ENCODE assay signal across 1 cellular context in genomic region chr3:115783938-115784738, GRCh38.
TF ChIP-seq lines count a peak whose summit lies in the region.

No MANE protein-coding gene starts in this region.

TF ChIP-seq in HepG2, 621 proteins besides CTCF, POLR2A, EP300 and RAD21 (continued from another document and continues in another):
- TF ChIP-seq ZNF101 (CRISPR knock-in tag; IDR thresholded peaks at IDR 0.05; ENCODE audit: borderline replicate concordance, low read depth) (no peak), NFRKB (IDR thresholded peaks at IDR 0.05) (no peak), ZNF747 (CRISPR knock-in tag; IDR thresholded peaks at IDR 0.05; ENCODE audit: borderline replicate concordance) (no peak), HOXA9 (CRISPR knock-in tag; IDR thresholded peaks at IDR 0.05; ENCODE audit: borderline replicate concordance) (no peak), SRSF4 (IDR thresholded peaks at IDR 0.05; ENCODE audit: low read depth, low read length, poor library complexity, severe bottlenecking) (no peak), ZNF496 (CRISPR knock-in tag; IDR thresholded peaks at IDR 0.05; ENCODE audit: insufficient replicate concordance) (no peak), ZNF879 (CRISPR knock-in tag; IDR thresholded peaks at IDR 0.05) (0 out of 2 replicates have a peak, but pooled peaks have one; percentile 51), BRF2 (CRISPR knock-in tag; IDR thresholded peaks at IDR 0.05) (peak; percentile 89; the same call in 1 of the 2 replicates), ZNF672 (CRISPR knock-in tag; IDR thresholded peaks at IDR 0.05) (no peak), FOXA3 (CRISPR knock-in tag; IDR thresholded peaks at IDR 0.05) (peak; percentile 54), TCF7L2 (IDR thresholded peaks at IDR 0.05; ENCODE audit: low read depth, low read length) (no peak), ZNF772 (CRISPR knock-in tag; IDR thresholded peaks at IDR 0.05) (no peak), KLF11 (CRISPR knock-in tag; IDR thresholded peaks at IDR 0.05) (no peak; the same call in 1 of the 2 replicates), NFYC (CRISPR knock-in tag; IDR thresholded peaks at IDR 0.05) (no peak), RERE (CRISPR knock-in tag; IDR thresholded peaks at IDR 0.05; ENCODE audit: low read depth) (no peak), NR2C2 (CRISPR knock-in tag; IDR thresholded peaks at IDR 0.05; ENCODE audit: borderline replicate concordance) (0 out of 2 replicates have a peak, but pooled peaks have one; percentile 14), TEF (CRISPR knock-in tag; IDR thresholded peaks at IDR 0.05) (no peak), BRD4 (CRISPR knock-in tag; IDR thresholded peaks at IDR 0.05) (no peak), ZNF138 (CRISPR knock-in tag; IDR thresholded peaks at IDR 0.05; ENCODE audit: low read depth) (no peak), ZNF326 (CRISPR knock-in tag; IDR thresholded peaks at IDR 0.05; ENCODE audit: borderline replicate concordance) (no peak), DPF2 (CRISPR knock-in tag; IDR thresholded peaks at IDR 0.05; ENCODE audit: borderline replicate concordance, low read depth) (no peak), MTERF4 (CRISPR knock-in tag; IDR thresholded peaks at IDR 0.05) (0 out of 2 replicates have a peak, but pooled peaks have one; percentile 45), ZNF547 (CRISPR knock-in tag; IDR thresholded peaks at IDR 0.05) (peak; percentile 78; the same call in 1 of the 2 replicates), STAT6 (CRISPR knock-in tag; IDR thresholded peaks at IDR 0.05; ENCODE audit: borderline replicate concordance) (peak; percentile 35; the same call in 1 of the 2 replicates), ZNF878 (CRISPR knock-in tag; IDR thresholded peaks at IDR 0.05) (peak; percentile 34; the same call in 1 of the 2 replicates), ZNF83 (CRISPR knock-in tag; IDR thresholded peaks at IDR 0.05; ENCODE audit: borderline replicate concordance) (no peak), AKAP8 (CRISPR knock-in tag; IDR thresholded peaks at IDR 0.05) (peak; percentile 95), JUND (CRISPR knock-in tag; IDR thresholded peaks at IDR 0.05) (no peak), HES4 (CRISPR knock-in tag; IDR thresholded peaks at IDR 0.05; ENCODE audit: borderline replicate concordance) (peak; percentile 64; the same call in 1 of the 2 replicates), SAFB2 (CRISPR knock-in tag; IDR thresholded peaks at IDR 0.05; ENCODE audit: borderline replicate concordance, low read depth) (no peak; the same call in 1 of the 2 replicates), ZFP36L1 (CRISPR knock-in tag; IDR thresholded peaks at IDR 0.05) (peak; percentile 88), GLMP (CRISPR knock-in tag; IDR thresholded peaks at IDR 0.05; ENCODE audit: borderline replicate concordance) (no peak), ZFAT (CRISPR knock-in tag; conservative IDR thresholded peaks at IDR 0.05) (no peak)
- TF ChIP-seq, protein P1, sequence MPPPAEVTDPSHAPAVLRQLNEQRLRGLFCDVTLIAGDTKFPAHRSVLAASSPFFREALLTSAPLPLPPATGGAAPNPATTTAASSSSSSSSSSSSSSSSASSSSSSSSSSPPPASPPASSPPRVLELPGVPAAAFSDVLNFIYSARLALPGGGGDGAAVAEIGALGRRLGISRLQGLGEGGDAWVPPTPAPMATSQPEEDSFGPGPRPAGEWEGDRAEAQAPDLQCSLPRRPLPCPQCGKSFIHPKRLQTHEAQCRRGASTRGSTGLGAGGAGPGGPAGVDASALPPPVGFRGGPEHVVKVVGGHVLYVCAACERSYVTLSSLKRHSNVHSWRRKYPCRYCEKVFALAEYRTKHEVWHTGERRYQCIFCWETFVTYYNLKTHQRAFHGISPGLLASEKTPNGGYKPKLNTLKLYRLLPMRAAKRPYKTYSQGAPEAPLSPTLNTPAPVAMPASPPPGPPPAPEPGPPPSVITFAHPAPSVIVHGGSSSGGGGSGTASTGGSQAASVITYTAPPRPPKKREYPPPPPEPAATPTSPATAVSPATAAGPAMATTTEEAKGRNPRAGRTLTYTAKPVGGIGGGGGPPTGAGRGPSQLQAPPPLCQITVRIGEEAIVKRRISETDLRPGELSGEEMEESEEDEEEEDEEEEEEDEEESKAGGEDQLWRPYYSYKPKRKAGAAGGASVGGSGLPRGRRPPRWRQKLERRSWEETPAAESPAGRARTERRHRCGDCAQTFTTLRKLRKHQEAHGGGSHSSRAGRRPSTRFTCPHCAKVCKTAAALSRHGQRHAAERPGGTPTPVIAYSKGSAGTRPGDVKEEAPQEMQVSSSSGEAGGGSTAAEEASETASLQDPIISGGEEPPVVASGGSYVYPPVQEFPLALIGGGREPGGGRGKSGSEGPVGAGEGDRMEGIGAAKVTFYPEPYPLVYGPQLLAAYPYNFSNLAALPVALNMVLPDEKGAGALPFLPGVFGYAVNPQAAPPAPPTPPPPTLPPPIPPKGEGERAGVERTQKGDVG (CRISPR knock-in tag; IDR thresholded peaks at IDR 0.05; ENCODE audit: borderline replicate concordance) = peak; percentile 25; the same call in 1 of the 2 replicates
- TF ChIP-seq, protein P2, sequence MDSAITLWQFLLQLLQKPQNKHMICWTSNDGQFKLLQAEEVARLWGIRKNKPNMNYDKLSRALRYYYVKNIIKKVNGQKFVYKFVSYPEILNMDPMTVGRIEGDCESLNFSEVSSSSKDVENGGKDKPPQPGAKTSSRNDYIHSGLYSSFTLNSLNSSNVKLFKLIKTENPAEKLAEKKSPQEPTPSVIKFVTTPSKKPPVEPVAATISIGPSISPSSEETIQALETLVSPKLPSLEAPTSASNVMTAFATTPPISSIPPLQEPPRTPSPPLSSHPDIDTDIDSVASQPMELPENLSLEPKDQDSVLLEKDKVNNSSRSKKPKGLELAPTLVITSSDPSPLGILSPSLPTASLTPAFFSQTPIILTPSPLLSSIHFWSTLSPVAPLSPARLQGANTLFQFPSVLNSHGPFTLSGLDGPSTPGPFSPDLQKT (CRISPR knock-in tag; IDR thresholded peaks at IDR 0.05; ENCODE audit: borderline replicate concordance) = no peak
- TF ChIP-seq, protein P3, sequence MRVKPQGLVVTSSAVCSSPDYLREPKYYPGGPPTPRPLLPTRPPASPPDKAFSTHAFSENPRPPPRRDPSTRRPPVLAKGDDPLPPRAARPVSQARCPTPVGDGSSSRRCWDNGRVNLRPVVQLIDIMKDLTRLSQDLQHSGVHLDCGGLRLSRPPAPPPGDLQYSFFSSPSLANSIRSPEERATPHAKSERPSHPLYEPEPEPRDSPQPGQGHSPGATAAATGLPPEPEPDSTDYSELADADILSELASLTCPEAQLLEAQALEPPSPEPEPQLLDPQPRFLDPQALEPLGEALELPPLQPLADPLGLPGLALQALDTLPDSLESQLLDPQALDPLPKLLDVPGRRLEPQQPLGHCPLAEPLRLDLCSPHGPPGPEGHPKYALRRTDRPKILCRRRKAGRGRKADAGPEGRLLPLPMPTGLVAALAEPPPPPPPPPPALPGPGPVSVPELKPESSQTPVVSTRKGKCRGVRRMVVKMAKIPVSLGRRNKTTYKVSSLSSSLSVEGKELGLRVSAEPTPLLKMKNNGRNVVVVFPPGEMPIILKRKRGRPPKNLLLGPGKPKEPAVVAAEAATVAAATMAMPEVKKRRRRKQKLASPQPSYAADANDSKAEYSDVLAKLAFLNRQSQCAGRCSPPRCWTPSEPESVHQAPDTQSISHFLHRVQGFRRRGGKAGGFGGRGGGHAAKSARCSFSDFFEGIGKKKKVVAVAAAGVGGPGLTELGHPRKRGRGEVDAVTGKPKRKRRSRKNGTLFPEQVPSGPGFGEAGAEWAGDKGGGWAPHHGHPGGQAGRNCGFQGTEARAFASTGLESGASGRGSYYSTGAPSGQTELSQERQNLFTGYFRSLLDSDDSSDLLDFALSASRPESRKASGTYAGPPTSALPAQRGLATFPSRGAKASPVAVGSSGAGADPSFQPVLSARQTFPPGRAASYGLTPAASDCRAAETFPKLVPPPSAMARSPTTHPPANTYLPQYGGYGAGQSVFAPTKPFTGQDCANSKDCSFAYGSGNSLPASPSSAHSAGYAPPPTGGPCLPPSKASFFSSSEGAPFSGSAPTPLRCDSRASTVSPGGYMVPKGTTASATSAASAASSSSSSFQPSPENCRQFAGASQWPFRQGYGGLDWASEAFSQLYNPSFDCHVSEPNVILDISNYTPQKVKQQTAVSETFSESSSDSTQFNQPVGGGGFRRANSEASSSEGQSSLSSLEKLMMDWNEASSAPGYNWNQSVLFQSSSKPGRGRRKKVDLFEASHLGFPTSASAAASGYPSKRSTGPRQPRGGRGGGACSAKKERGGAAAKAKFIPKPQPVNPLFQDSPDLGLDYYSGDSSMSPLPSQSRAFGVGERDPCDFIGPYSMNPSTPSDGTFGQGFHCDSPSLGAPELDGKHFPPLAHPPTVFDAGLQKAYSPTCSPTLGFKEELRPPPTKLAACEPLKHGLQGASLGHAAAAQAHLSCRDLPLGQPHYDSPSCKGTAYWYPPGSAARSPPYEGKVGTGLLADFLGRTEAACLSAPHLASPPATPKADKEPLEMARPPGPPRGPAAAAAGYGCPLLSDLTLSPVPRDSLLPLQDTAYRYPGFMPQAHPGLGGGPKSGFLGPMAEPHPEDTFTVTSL (CRISPR knock-in tag; IDR thresholded peaks at IDR 0.05; ENCODE audit: borderline replicate concordance) = no peak; the same call in 1 of the 2 replicates
